Comparison of ENCODE assay signal across 1 cellular context in genomic region chr19:39435499-39436349, GRCh38.
TF ChIP-seq lines count a peak whose summit lies in the region.

TSS of gene RPS16 (minus strand) at chr19:39435949. CDS start at chr19:39435895, 54 bp downstream.

TF ChIP-seq in WTC11, 78 proteins besides CTCF, POLR2A, EP300 and RAD21 (continued from another document and continues in another):
- TF ChIP-seq AFF4 (CRISPR knock-in tag; IDR thresholded peaks at IDR 0.05; ENCODE audit: borderline replicate concordance) (no peak; the same call in 1 of the 2 replicates), ZNF317 (CRISPR knock-in tag; IDR thresholded peaks at IDR 0.05; ENCODE audit: borderline replicate concordance, low read depth) (no peak), ZNF671 (CRISPR knock-in tag; IDR thresholded peaks at IDR 0.05) (no peak), TCF7 (CRISPR knock-in tag; IDR thresholded peaks at IDR 0.05; ENCODE audit: low read depth) (no peak), TEAD4 (CRISPR knock-in tag; IDR thresholded peaks at IDR 0.05) (no peak), NFYB (CRISPR knock-in tag; conservative IDR thresholded peaks at IDR 0.05; ENCODE audit: low read depth) (no peak), JAZF1 (CRISPR knock-in tag; IDR thresholded peaks at IDR 0.05) (no peak), NR3C1 (CRISPR knock-in tag; conservative IDR thresholded peaks at IDR 0.05; ENCODE audit: low read depth) (no peak), GTF2I (CRISPR knock-in tag; conservative IDR thresholded peaks at IDR 0.05) (no peak), STAT6 (CRISPR knock-in tag; conservative IDR thresholded peaks at IDR 0.05; ENCODE audit: low read depth) (no peak), HMGXB4 (CRISPR knock-in tag; IDR thresholded peaks at IDR 0.05) (peak; percentile 71), E2F1 (CRISPR knock-in tag; IDR thresholded peaks at IDR 0.05) (no peak), ZNF219 (CRISPR knock-in tag; IDR thresholded peaks at IDR 0.05; ENCODE audit: borderline replicate concordance) (0 out of 2 replicates have a peak, but pooled peaks have one; percentile 45), MYBL2 (CRISPR knock-in tag; IDR thresholded peaks at IDR 0.05) (no peak), NR2C2 (CRISPR knock-in tag; IDR thresholded peaks at IDR 0.05) (no peak), GRHL2 (CRISPR knock-in tag; IDR thresholded peaks at IDR 0.05; ENCODE audit: insufficient replicate concordance, severe bottlenecking) (no peak), TEAD1 (CRISPR knock-in tag; IDR thresholded peaks at IDR 0.05) (peak; percentile 75; the same call in 1 of the 2 replicates), CREB1 (CRISPR knock-in tag; IDR thresholded peaks at IDR 0.05) (no peak), USF1 (CRISPR knock-in tag; IDR thresholded peaks at IDR 0.05) (peak; percentile 52), ZNF416 (CRISPR knock-in tag; IDR thresholded peaks at IDR 0.05) (peak; percentile 57; the same call in 1 of the 2 replicates), ZNF512 (CRISPR knock-in tag; IDR thresholded peaks at IDR 0.05; ENCODE audit: borderline replicate concordance) (no peak), ZNF281 (CRISPR knock-in tag; IDR thresholded peaks at IDR 0.05) (no peak; the same call in 1 of the 2 replicates), PREB (CRISPR knock-in tag; IDR thresholded peaks at IDR 0.05; ENCODE audit: borderline replicate concordance) (no peak), PRRX2 (CRISPR knock-in tag; IDR thresholded peaks at IDR 0.05) (0 out of 2 replicates have a peak, but pooled peaks have one; percentile 61), ATF1 (CRISPR knock-in tag; IDR thresholded peaks at IDR 0.05) (no peak), USF2 (CRISPR knock-in tag; IDR thresholded peaks at IDR 0.05) (peak; percentile 45), CDX4 (CRISPR knock-in tag; IDR thresholded peaks at IDR 0.05; ENCODE audit: borderline replicate concordance) (no peak), CBFB (CRISPR knock-in tag; IDR thresholded peaks at IDR 0.05; ENCODE audit: low read depth) (peak; percentile 94), OVOL2 (CRISPR knock-in tag; IDR thresholded peaks at IDR 0.05; ENCODE audit: borderline replicate concordance) (no peak), HMGA2 (CRISPR knock-in tag; IDR thresholded peaks at IDR 0.05) (no peak), ZNF396 (CRISPR knock-in tag; IDR thresholded peaks at IDR 0.05; ENCODE audit: borderline replicate concordance) (no peak), FOXP4 (CRISPR knock-in tag; IDR thresholded peaks at IDR 0.05) (peak; percentile 90), RORB (CRISPR knock-in tag; IDR thresholded peaks at IDR 0.05) (no peak), KAT7 (CRISPR knock-in tag; IDR thresholded peaks at IDR 0.05; ENCODE audit: borderline replicate concordance) (0 out of 2 replicates have a peak, but pooled peaks have one; percentile 72), ZNF263 (CRISPR knock-in tag; IDR thresholded peaks at IDR 0.05; ENCODE audit: low read depth) (no peak), ZMAT4 (CRISPR knock-in tag; IDR thresholded peaks at IDR 0.05) (no peak), NFE2L1 (CRISPR knock-in tag; IDR thresholded peaks at IDR 0.05) (0 out of 2 replicates have a peak, but pooled peaks have one; percentile 7)
